Comparison of ENCODE assay signal across 8 cellular contexts in the genomic region with DNA sequence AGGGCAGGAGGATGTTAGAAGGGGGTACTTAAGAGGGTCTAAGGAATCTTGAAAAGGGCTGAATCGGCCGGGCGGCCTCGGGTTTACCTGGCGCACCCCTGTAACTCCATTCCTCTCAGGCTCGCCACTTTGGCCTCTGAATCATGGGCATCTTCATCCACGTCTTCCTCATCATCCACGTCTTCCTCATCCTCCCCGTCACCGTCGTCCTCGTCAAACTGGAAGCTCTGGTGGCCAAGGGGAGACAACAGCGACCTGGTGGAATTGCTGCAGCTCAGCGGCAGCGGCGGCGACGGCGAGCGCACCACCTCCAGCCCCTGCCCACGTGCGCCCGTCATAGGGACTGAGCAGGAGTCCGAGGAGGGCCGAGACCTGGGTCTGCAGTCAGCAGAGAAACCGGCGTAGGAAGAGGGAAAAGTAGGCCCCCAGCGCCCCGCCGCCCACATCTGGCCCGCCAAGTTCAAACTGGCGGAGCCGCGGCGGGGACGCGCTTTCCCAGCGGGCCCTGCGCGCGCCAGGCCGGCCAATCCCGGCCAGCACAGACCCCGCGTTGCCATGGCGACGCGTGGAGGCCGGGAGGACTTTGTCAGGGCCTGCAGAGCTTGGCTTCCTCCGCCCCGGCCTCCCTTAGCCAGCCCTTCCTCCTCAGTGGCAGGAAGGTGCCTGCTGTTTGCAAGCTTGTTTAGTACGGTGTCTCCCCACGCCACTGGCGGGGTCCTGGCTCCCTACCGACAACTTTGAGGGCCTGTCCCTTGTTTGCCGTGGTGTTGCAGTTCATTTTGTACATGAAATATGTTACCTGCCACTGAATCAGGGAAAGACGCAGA. TPM values are rescaled to one million over a fixed set of nuclear protein-coding genes. Genes with fewer than 3 reads are reported as not detected.
DNase-seq lines count a peak whose midpoint lies in the region; ATAC-seq, FAIRE-seq and TF ChIP-seq lines count a peak whose summit lies in the region.

A gene with protein sequence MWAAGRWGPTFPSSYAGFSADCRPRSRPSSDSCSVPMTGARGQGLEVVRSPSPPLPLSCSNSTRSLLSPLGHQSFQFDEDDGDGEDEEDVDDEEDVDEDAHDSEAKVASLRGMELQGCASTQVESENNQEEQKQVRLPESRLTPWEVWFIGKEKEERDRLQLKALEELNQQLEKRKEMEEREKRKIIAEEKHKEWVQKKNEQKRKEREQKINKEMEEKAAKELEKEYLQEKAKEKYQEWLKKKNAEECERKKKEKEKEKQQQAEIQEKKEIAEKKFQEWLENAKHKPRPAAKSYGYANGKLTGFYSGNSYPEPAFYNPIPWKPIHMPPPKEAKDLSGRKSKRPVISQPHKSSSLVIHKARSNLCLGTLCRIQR (minus strand): TSS at position 467 of the 827 bp plus-strand sequence. CDS start 21 bp downstream, at position 446.

- peak within 1 kb of the TSS; percentile 95 for H3K9ac ChIP-seq in NT2/D1 (ENCODE audit: insufficient read length, low read depth)
- H3K9ac ChIP-seq in H1 (replicated peaks in 1 of 4; ENCODE audit: extremely low read depth in 1 of 4, low read depth in 3 of 4, low read length in 3 of 4): peak within 1 kb of the TSS; percentile 81 to 85 (median 81)

- 0 out of 3 replicates have a peak, but pooled peaks of 1 of the 2 experiments have one; percentile 27 for TF ChIP-seq EP300 in H1 (IDR thresholded peaks at IDR 0.05; ENCODE audit: borderline replicate concordance in 1 of 2, low read depth in 2 of 2, low read length in 2 of 2)

- TF ChIP-seq CTCF in Calu3 (IDR thresholded peaks at IDR 0.05; ENCODE audit: unreplicated experiment) (no peak), H1 (IDR thresholded peaks at IDR 0.05; ENCODE audit: control extremely low read depth in 1 of 3, insufficient read depth in 1 of 3, low read depth in 1 of 3, low read length in 3 of 3) (no peak)

- H3K4me1 ChIP-seq in NT2/D1 (ENCODE audit: insufficient read depth, insufficient read length) (no peaks in the 10 kb centered on the region), H1 (replicated peaks in 1 of 4; ENCODE audit: control insufficient read depth in 3 of 4, insufficient read depth in 4 of 4, low read length in 3 of 4) (peaks cover 0 to 9% (median 2%) of the 10 kb centered on the region in 4 experiments; a peak in 3 of 7 replicates)

- no peaks in the 10 kb centered on the region for H3K27me3 Mint-ChIP-seq in Calu3 (ENCODE audit: unreplicated experiment)
- H3K27me3 Mint-ChIP-seq in activated CD8-positive, alpha-beta memory T cell treated with anti-CD3 and anti-CD28 coated beads, Interleukin-2, amount 10 ng/mL, durations not matched to agents 7 days and 5 days: no peaks in the 10 kb centered on the region

- WGBS in H1 (ENCODE audit: extremely low coverage in 1 of 2, insufficient coverage in 1 of 2, insufficient read length in 1 of 2, insufficient replicate concordance in 2 of 2, low coverage in 1 of 2, low lambda C conversion rate in 2 of 2, missing lambda C conversion rate in 1 of 2), 2 experiments: 3% methylated on average over 43 of the region's 57 CpGs; no CpG with 5 or more reads in 1 of the 2 experiments

- peak within 1 kb of the TSS; percentile 76 to 92 for H3K4me2 ChIP-seq in H1 (ENCODE audit: insufficient read depth in 1 of 2, low read depth in 2 of 2, low read length in 2 of 2)

- no peaks in the 10 kb centered on the region for H3K9me3 Mint-ChIP-seq in Calu3 (ENCODE audit: low read depth, unreplicated experiment)
- H3K9me3 Mint-ChIP-seq in activated CD8-positive, alpha-beta memory T cell treated with anti-CD3 and anti-CD28 coated beads, Interleukin-2, amount 10 ng/mL, durations not matched to agents 7 days and 5 days (ENCODE audit: low read depth): no peaks in the 10 kb centered on the region

- no peak within 1 kb of the TSS; the same call in 1 of the 2 replicates for H2AK5ac ChIP-seq in H1 (ENCODE audit: low read depth, low read length)

- H2AFZ ChIP-seq in H1 (ENCODE audit: low read length): peak within 1 kb of the TSS; percentile 100

- no peak within 1 kb of the TSS for H2BK15ac ChIP-seq in H1 (ENCODE audit: low read length)

- peaks cover 8% of the 10 kb centered on the region for H3K23me2 ChIP-seq in H1 (ENCODE audit: low read depth, low read length)

- no peaks in the 10 kb centered on the region for H4K20me1 ChIP-seq in H1 (replicated peaks in 1 of 2; ENCODE audit: control insufficient read depth in 1 of 2, insufficient read depth in 2 of 2, low read length in 2 of 2)

- no peak within 1 kb of the TSS for H4K91ac ChIP-seq in H1 (replicated peaks; ENCODE audit: insufficient read length, low read length)

- H3K4me3 ChIP-seq in NT2/D1 (ENCODE audit: insufficient read length, low read depth) (peak within 1 kb of the TSS; percentile 91), H1 (ENCODE audit: extremely low read depth in 1 of 4, insufficient read depth in 2 of 4, low read depth in 3 of 4, low read length in 4 of 4) (peak within 1 kb of the TSS; percentile 69 to 89 (median 82))

- H3K23ac ChIP-seq in H1 (ENCODE audit: insufficient read length): no peak within 1 kb of the TSS

- no peak within 1 kb of the TSS for H2BK20ac ChIP-seq in H1 (ENCODE audit: low read length)

- peak; percentile 92 for DNase-seq in Calu3
- peak in 74 of 76 experiments; percentile 25 to 90 (median 78) for DNase-seq in HUDEP-2 (lab: John Stamatoyannopoulos, UW; ENCODE audit: unreplicated experiment in 76 of 76)
- peak; percentile 83 for DNase-seq in NT2/D1 (ENCODE audit: low read depth, low spot score)
- peak; percentile 93 for DNase-seq in activated CD8-positive, alpha-beta memory T cell treated with anti-CD3 and anti-CD28 coated beads, Interleukin-2, amount 10 ng/mL, durations not matched to agents 7 days and 5 days
- DNase-seq in H1 (ENCODE audit: low read depth in 1 of 2, low spot score in 2 of 2): peak; percentile 87 to 91
- peak; percentile 95 for DNase-seq in mesenteric fat pad (ENCODE audit: low spot score)
- peak; percentile 78 for DNase-seq in stimulated activated CD8-positive, alpha-beta memory T cell treated with anti-CD3 and anti-CD28 coated beads, Interleukin-12 subunit alpha, Interleukin-12 subunit beta, amount 100 ng/mL, for 4 hours (ENCODE audit: low read depth)

- intact Hi-C loops in Calu3 (cut with micrococcal nuclease; ENCODE audit: unreplicated experiment): loop anchor here (2.0 to 5.0 kb wide), 3 partner anchors 26 to 181 kb away; no protein-coding TSS in a partner anchor

- peak within 1 kb of the TSS; percentile 93 for H3K18ac ChIP-seq in H1 (ENCODE audit: extremely low read depth, low read length)

- H3K4ac ChIP-seq in H1 (replicated peaks; ENCODE audit: insufficient read length, low read depth, low read length): peak within 1 kb of the TSS; percentile 41

- H3K14ac ChIP-seq in H1 (ENCODE audit: insufficient read length): peak within 1 kb of the TSS; percentile 1

- H4K8ac ChIP-seq in H1 (ENCODE audit: extremely low read depth, insufficient read depth, low read length): peak within 1 kb of the TSS; percentile 91; the same call in 1 of the 2 replicates

- no peak for FAIRE-seq in H1 (lab: Jason Lieb, UNC)

- H2BK12ac ChIP-seq in H1 (ENCODE audit: low read depth, low read length): peak within 1 kb of the TSS; percentile 45; the same call in 1 of the 2 replicates

- H3K27ac ChIP-seq in H1 (ENCODE audit: low read depth, low read length): peak within 1 kb of the TSS; percentile 54

- TF ChIP-seq POLR2A in H1 (IDR thresholded peaks at IDR 0.05; ENCODE audit: control extremely low read depth in 1 of 2, low read depth in 2 of 2, low read length in 2 of 2): peak; percentile 48 to 58; a peak in 2 of 3 replicates

- H4K5ac ChIP-seq in H1 (ENCODE audit: insufficient read length, low read depth, low read length): peak within 1 kb of the TSS; percentile 90

- BruUV-seq in Calu3 (replicated peaks; lab: Mats Ljungman, UMichigan): TSS peak; percentile 38

- peak within 1 kb of the TSS; percentile 97 for H3K4me3 Mint-ChIP-seq in Calu3 (ENCODE audit: low read depth, unreplicated experiment)
- peak within 1 kb of the TSS; percentile 98 for H3K4me3 Mint-ChIP-seq in activated CD8-positive, alpha-beta memory T cell treated with anti-CD3 and anti-CD28 coated beads, Interleukin-2, amount 10 ng/mL, durations not matched to agents 7 days and 5 days

- peak; percentile 100 for ATAC-seq in GM21423 (IDR thresholded peaks at IDR 0.05; ENCODE audit: unreplicated experiment)
- ATAC-seq in activated CD8-positive, alpha-beta memory T cell treated with anti-CD3 and anti-CD28 coated beads, Interleukin-2, amount 10 ng/mL, durations not matched to agents 7 days and 5 days: peak; percentile 100

- POLR2A ChIA-PET in H1 (lab: Charles Lee; ENCODE audit: partially characterized antibody): interaction anchor here (0.9 to 2.0 kb wide), 14 partner anchors 9 to 150 kb away, joined by 3 to 8 read pairs (median 3); no protein-coding TSS in a partner anchor

- CTCF ChIA-PET in Calu3 (lab: Charles Lee) (interaction anchor here (0.9 to 1.9 kb wide), 3 partner anchors 102 to 123 kb away, joined by 3 to 6 read pairs (median 4); a partner anchor contains a TSS), H1 (lab: Charles Lee; ENCODE audit: partially characterized antibody) (interaction anchor here (0.6 to 1.3 kb wide), 5 partner anchors 35 to 180 kb away, joined by 3 to 6 read pairs (median 3); no protein-coding TSS in a partner anchor)
- CTCF ChIA-PET in activated CD8-positive, alpha-beta memory T cell treated with anti-CD3 and anti-CD28 coated beads, Interleukin-2, amount 10 ng/mL, durations not matched to agents 7 days and 5 days (lab: Charles Lee): interaction anchor here (0.8 to 2.3 kb wide), 5 partner anchors 9 to 179 kb away, joined by 3 to 5 read pairs (median 3); no protein-coding TSS in a partner anchor

- no peaks in the 10 kb centered on the region for H3K79me1 ChIP-seq in H1 (ENCODE audit: low read depth, low read length)

- H3K27me3 ChIP-seq in NT2/D1 (ENCODE audit: insufficient read depth, insufficient read length) (no peaks in the 10 kb centered on the region), H1 (replicated peaks in 1 of 4; ENCODE audit: control insufficient read depth in 3 of 4, extremely low read depth in 1 of 4, insufficient read depth in 3 of 4, low read length in 3 of 4) (no peaks in the 10 kb centered on the region)

- TF ChIP-seq RAD21 in H1 (IDR thresholded peaks at IDR 0.05 in 1 of 2, conservative IDR thresholded peaks at IDR 0.05 in 1 of 2; ENCODE audit: low read depth in 2 of 2, low read length in 2 of 2): no peak

- peak within 1 kb of the TSS; percentile 93 for H2BK5ac ChIP-seq in H1 (ENCODE audit: low read depth, low read length)

- peaks cover 41% of the 10 kb centered on the region for H3K4me1 Mint-ChIP-seq in Calu3 (ENCODE audit: low read depth, unreplicated experiment)
- peaks cover 39% of the 10 kb centered on the region for H3K4me1 Mint-ChIP-seq in activated CD8-positive, alpha-beta memory T cell treated with anti-CD3 and anti-CD28 coated beads, Interleukin-2, amount 10 ng/mL, durations not matched to agents 7 days and 5 days

- no peak within 1 kb of the TSS for H2BK120ac ChIP-seq in H1 (replicated peaks; ENCODE audit: low read depth, low read length)

- H3K27ac Mint-ChIP-seq in Calu3 (ENCODE audit: unreplicated experiment): peak within 1 kb of the TSS; percentile 82
- peak within 1 kb of the TSS; percentile 84 for H3K27ac Mint-ChIP-seq in activated CD8-positive, alpha-beta memory T cell treated with anti-CD3 and anti-CD28 coated beads, Interleukin-2, amount 10 ng/mL, durations not matched to agents 7 days and 5 days

- H3K36me3 Mint-ChIP-seq in Calu3 (ENCODE audit: insufficient read depth, unreplicated experiment): peaks cover 16% of the 10 kb centered on the region
- peaks cover 3% of the 10 kb centered on the region for H3K36me3 Mint-ChIP-seq in activated CD8-positive, alpha-beta memory T cell treated with anti-CD3 and anti-CD28 coated beads, Interleukin-2, amount 10 ng/mL, durations not matched to agents 7 days and 5 days

- H3K36me3 ChIP-seq in NT2/D1 (ENCODE audit: insufficient read depth, insufficient read length, low read length): peaks cover 9% of the 10 kb centered on the region
- peaks cover 2 to 11% (median 4%) of the 10 kb centered on the region in 4 experiments; a peak in 7 of 8 replicates for H3K36me3 ChIP-seq in H1 (ENCODE audit: control insufficient read depth in 2 of 4, insufficient read depth in 4 of 4, low read length in 3 of 4)

- peak within 1 kb of the TSS; percentile 43 for H3K56ac ChIP-seq in H1 (replicated peaks; ENCODE audit: insufficient read length, low read depth, low read length)

- H3K9me3 ChIP-seq in NT2/D1 (ENCODE audit: insufficient read depth, low read length): no peaks in the 10 kb centered on the region
- no peaks in the 10 kb centered on the region for H3K9me3 ChIP-seq in H1 (ENCODE audit: insufficient read depth in 2 of 2, low read depth in 1 of 2, low read length in 1 of 2)

- peaks cover 0 to 7% of the 10 kb centered on the region in 2 experiments; a peak in 1 of 4 replicates for H3K79me2 ChIP-seq in H1 (ENCODE audit: control insufficient read depth in 1 of 2, insufficient read depth in 2 of 2, low read length in 2 of 2)

RNA-seq across cellular contexts. Expression of the gene that starts here (rescaled TPM):
- total RNA-seq in Calu3 (2022): 17.6 and 21.6 TPM in 2 replicates
- total RNA-seq in activated CD8-positive, alpha-beta memory T cell treated with anti-CD3 and anti-CD28 coated beads, Interleukin-2, amount 10 ng/mL, durations not matched to agents 7 days and 5 days: 10 to 100 TPM; 17.8 to 19.2 TPM
- total RNA-seq in H1 (2021; fragmentation: NEBNext Ultra II Directional; extraction: Animal tissue kit (Norgen Biotek cat#: 25700)): 21.5 and 24.3 TPM in 2 replicates
- polyA plus RNA-seq in H1 (2011; rRNA removed): 7.7 and 9.1 TPM in 2 replicates
- polyA plus RNA-seq in H1 (2011; cell fraction: cytosol; rRNA removed): 11.6 TPM
- 9.2 TPM for polyA plus RNA-seq in H1 (2011; cell fraction: nucleus; rRNA removed)
- polyA plus RNA-seq in H1 (2012, experiment 1 of 2): 12.7 to 28.5 TPM (median 14.3 TPM) in 4 replicates
- 4.6 TPM for polyA plus RNA-seq in H1 (2012, experiment 2 of 2)
- polyA plus RNA-seq in H1 (2013, experiment 1 of 2): 48.8 TPM
- 47.8 TPM for polyA plus RNA-seq in H1 (2013, experiment 2 of 2)
- polyA minus RNA-seq in H1 (2011; rRNA and poly(A)+ RNA removed): 2.5 and 2.8 TPM in 2 replicates
- polyA minus RNA-seq in H1 (2011; cell fraction: cytosol; rRNA and poly(A)+ RNA removed): 4.6 TPM
- 11.5 TPM for polyA minus RNA-seq in H1 (2011; cell fraction: nucleus; rRNA and poly(A)+ RNA removed)
- 6.2 TPM for total RNA-seq in mesenteric fat pad

Comparison
In these comparisons a context has a peak if more than half of its experiments do, and no peak if none do; other contexts are left out.
1. Peak in every context shown above with its lines: DNase-seq, ATAC-seq, H3K4me3 ChIP-seq and H3K27ac ChIP-seq.